ENCODE assay signal across 14 cellular contexts in genomic region chr17:66976781-66977201, GRCh38.
A peak's percentile ranks its signal among the peaks of the same experiment; 100 is the strongest.
DNase-seq lines count a peak whose midpoint lies in the region; TF ChIP-seq lines count a peak whose summit lies in the region.
"Had no signal": no experiment of that assay in that cellular context is flagged by ENCODE, and none has a peak within 500 bp of the region (broad histone marks: within the 10 kb centered on the region; RNA-seq: fewer than 3 reads in every experiment).

No MANE protein-coding gene starts in this region.

- no peaks in the 10 kb centered on the region for H4K20me1 ChIP-seq in BLaER1

- no peaks in the 10 kb centered on the region; the same call in 1 of the 2 replicates for H3K9me3 ChIP-seq in BLaER1
- no peaks in the 10 kb centered on the region for H3K9me3 ChIP-seq in HEK293 (ENCODE audit: control insufficient read depth, insufficient read depth, low read depth, low read length)

- H3K4me1 ChIP-seq in BLaER1 = peaks cover 53% of the 10 kb centered on the region
- H3K4me1 ChIP-seq in HEK293 (ENCODE audit: control insufficient read depth, insufficient read depth, low read length) = no peaks in the 10 kb centered on the region

- H3K4me2 ChIP-seq in BLaER1 = peak overlapping the region; percentile 76

- TF ChIP-seq CTCF in HEK293 (tag by site-specific recombination; IDR thresholded peaks at IDR 0.05) = no peak

- no peak overlapping the region for H3K27ac ChIP-seq in BLaER1
- no peak overlapping the region for H3K27ac ChIP-seq in HEK293 (ENCODE audit: extremely low read depth, low read depth, low read length)

- H3K4me3 ChIP-seq in BLaER1 (no peak overlapping the region), HEK293 (ENCODE audit: low read depth, low read length) (no peak overlapping the region)

- POLR2A ChIA-PET in HEK293 (lab: Yijun Ruan, JAX) = interaction anchor here (1.0 kb wide), 1 partner anchor 187 kb away, joined by 3 read pairs; no protein-coding TSS in a partner anchor

- DNase-seq in astrocyte of the hippocampus (ENCODE audit: low read depth, low spot score) (peak; percentile 48), medulla oblongata (ENCODE audit: extremely low spot score) (peak; percentile 26), UCSD-AML1 (lab: John Stamatoyannopoulos, UW; ENCODE audit: unreplicated experiment) (no peak), NCI-H1436 treated with DMSO at 0.1 percent for 48 hours (lab: John Stamatoyannopoulos, UW) (no peak)
- DNase-seq in stimulated activated naive CD4-positive, alpha-beta T cell treated with Interleukin-2 at 50 U/mL for 16 hours (lab: John Stamatoyannopoulos, UW) = no peak
- no peak for DNase-seq in activated naive CD4-positive, alpha-beta T cell (lab: John Stamatoyannopoulos, UW)
- DNase-seq: activated CD4-positive, alpha-beta T cell treated with anti-CD3 and anti-CD28 coated beads, Interleukin-2, amount 10 ng/mL, durations not matched to agents 7 days and 5 days; AML-193; hippocampal formation; kidney glomerular epithelial cell; NCI-H1694 treated with DMSO at 0.1 percent for 48 hours; NCI-H446 had no signal

- CTCF ChIA-PET in HEK293 (lab: Yijun Ruan, JAX) = interaction anchor here (0.6 to 1.5 kb wide), 4 partner anchors 47 to 262 kb away, joined by 3 to 4 read pairs (median 4); no protein-coding TSS in a partner anchor

- H3K9ac ChIP-seq in BLaER1 = no peak overlapping the region

- H3K36me3 ChIP-seq in BLaER1 = no peaks in the 10 kb centered on the region
- no peaks in the 10 kb centered on the region for H3K36me3 ChIP-seq in HEK293 (ENCODE audit: control insufficient read depth in 2 of 2, insufficient read depth in 1 of 2, low read length in 2 of 2)

- H3K27me3 ChIP-seq in BLaER1 = no peaks in the 10 kb centered on the region

TF ChIP-seq in HEK293, 187 proteins besides CTCF, POLR2A, EP300 and RAD21:
- TF ChIP-seq ZIC2 (tag by site-specific recombination; IDR thresholded peaks at IDR 0.05) (no peak), ZBTB17 (tag by site-specific recombination; IDR thresholded peaks at IDR 0.05) (peak; percentile 60; the same call in 1 of the 2 replicates), GLIS2 (tag by site-specific recombination; IDR thresholded peaks at IDR 0.05) (peak; percentile 63), TSHZ1 (tag by site-specific recombination; IDR thresholded peaks at IDR 0.05; ENCODE audit: borderline replicate concordance) (no peak), ZNF157 (tag by site-specific recombination; IDR thresholded peaks at IDR 0.05) (no peak), WT1 (tag by site-specific recombination; IDR thresholded peaks at IDR 0.05) (no peak), ZFHX2 (tag by site-specific recombination; conservative IDR thresholded peaks at IDR 0.05) (peak; percentile 92), KLF7 (tag by site-specific recombination; IDR thresholded peaks at IDR 0.05; ENCODE audit: borderline replicate concordance) (no peak), ZNF600 (tag by site-specific recombination; IDR thresholded peaks at IDR 0.05) (peak; percentile 79), GLIS1 (tag by site-specific recombination; IDR thresholded peaks at IDR 0.05) (peak; percentile 23), ZNF596 (tag by site-specific recombination; IDR thresholded peaks at IDR 0.05) (no peak), RBAK (tag by site-specific recombination; IDR thresholded peaks at IDR 0.05) (no peak), EGR2 (tag by site-specific recombination; IDR thresholded peaks at IDR 0.05; ENCODE audit: low read depth) (peak; percentile 84), ZNF777 (tag by site-specific recombination; IDR thresholded peaks at IDR 0.05; ENCODE audit: borderline replicate concordance) (no peak)

Comparison
In these comparisons a context has a peak if more than half of its experiments do, and no peak if none do; other contexts are left out.
1. DNase-seq: peak in astrocyte of the hippocampus (single experiment) and medulla oblongata (single experiment); none in stimulated activated naive CD4-positive, alpha-beta T cell treated with Interleukin-2 at 50 U/mL for 16 hours (single experiment), UCSD-AML1 (single experiment), NCI-H1436 treated with DMSO at 0.1 percent for 48 hours (single experiment) and activated naive CD4-positive, alpha-beta T cell (0 of 4).